In genomic region chr17:10135539-10136257, GRCh38 we compare ENCODE assay signal across 11 cellular contexts.
DNase-seq lines count a peak whose midpoint lies in the region; ATAC-seq, FAIRE-seq and TF ChIP-seq lines count a peak whose summit lies in the region.
"Had no signal": no experiment of that assay in that cellular context is flagged by ENCODE, and none has a peak within 500 bp of the region (broad histone marks: within the 10 kb centered on the region; RNA-seq: fewer than 3 reads in every experiment).

No MANE protein-coding gene starts in this region.

- intact Hi-C loops in heart left ventricle (cut with DNase I) (no loop called here), pancreas (cut with DNase I) (no loop called here)

- H3K4me3 ChIP-seq in Peyer's patch (no peak overlapping the region), heart left ventricle (no peak overlapping the region), pancreas (no peak overlapping the region)

- TF ChIP-seq CTCF in Peyer's patch (IDR thresholded peaks at IDR 0.05) (no peak), heart left ventricle (IDR thresholded peaks at IDR 0.05) (no peak), pancreas (IDR thresholded peaks at IDR 0.05) (no peak)

- ATAC-seq in heart left ventricle (peak in 3 of 4 donors; percentile 45 to 66 (median 58)), pancreas (peak in 3 of 4 donors; percentile 44 to 70 (median 58)), GM21786 (IDR thresholded peaks at IDR 0.05; ENCODE audit: unreplicated experiment) (no peak), GM21423 (IDR thresholded peaks at IDR 0.05; ENCODE audit: unreplicated experiment) (no peak)

- TF ChIP-seq POLR2A in Peyer's patch (IDR thresholded peaks at IDR 0.05) (no peak), heart left ventricle (IDR thresholded peaks at IDR 0.05) (no peak)

- WGBS in heart left ventricle, 4 donors: 48 to 59% (median 56%) methylated on average over 12 of the region's 12 CpGs
- WGBS in pancreas, 2 donors: 50 to 60% methylated on average over 12 of the region's 12 CpGs

- H3K36me3 ChIP-seq in Peyer's patch (no peaks in the 10 kb centered on the region), heart left ventricle (no peaks in the 10 kb centered on the region), pancreas (no peaks in the 10 kb centered on the region)
- H3K36me3 ChIP-seq: neutrophil had no signal

- H3K27ac ChIP-seq in Peyer's patch: peak overlapping the region in 3 of 4 donors; percentile 4 to 62 (median 49)
- peak overlapping the region in 10 of 12 donors; percentile 1 to 75 (median 36) for H3K27ac ChIP-seq in heart left ventricle
- H3K27ac ChIP-seq in pancreas: no peak overlapping the region
- H3K27ac ChIP-seq: neutrophil had no signal

- H3K4me1 ChIP-seq in Peyer's patch (no peaks in the 10 kb centered on the region), heart left ventricle (peaks cover 0 to 32% (median 8%) of the 10 kb centered on the region in 12 donors), pancreas (no peaks in the 10 kb centered on the region)

- H3K27me3 ChIP-seq in Peyer's patch (no peaks in the 10 kb centered on the region), heart left ventricle (no peaks in the 10 kb centered on the region), pancreas (no peaks in the 10 kb centered on the region)
- H3K27me3 ChIP-seq: neutrophil had no signal

- FAIRE-seq in pancreas (lab: Jason Lieb, UNC): no peak

- H3K9me3 ChIP-seq in Peyer's patch (no peaks in the 10 kb centered on the region), heart left ventricle (no peaks in the 10 kb centered on the region), pancreas (no peaks in the 10 kb centered on the region)
- H3K9me3 ChIP-seq: neutrophil had no signal

- peak; percentile 86 for DNase-seq in CD1c-positive myeloid dendritic cell (ENCODE audit: extremely low spot score)
- peak in 1 of 3 donors; percentile 64 for DNase-seq in Peyer's patch
- peak in 3 of 5 donors; percentile 31 to 56 (median 35) for DNase-seq in heart left ventricle
- DNase-seq in pancreas: peak in 1 of 6 donors; percentile 20
- no peak for DNase-seq in ureter (ENCODE audit: low spot score)
- no peak for DNase-seq in iPS-NIHi11 (ENCODE audit: low spot score)
- DNase-seq: activated CD4-positive, CD25-positive, alpha-beta regulatory T cell; H7 had no signal

Comparison
In these comparisons a context has a peak if more than half of its experiments do, and no peak if none do; other contexts are left out.
1. DNase-seq: peak in CD1c-positive myeloid dendritic cell (single experiment) and heart left ventricle (3 of 5); none in ureter (single experiment) and iPS-NIHi11 (single experiment).
2. H3K27ac ChIP-seq: peak in Peyer's patch (3 of 4) and heart left ventricle (10 of 12); none in pancreas (0 of 4).
3. ATAC-seq: peak in heart left ventricle (3 of 4) and pancreas (3 of 4); none in GM21786 (single experiment) and GM21423 (single experiment).